Comparison of ENCODE assay signal across 10 cellular contexts in genomic region chr20:14700641-14700965, GRCh38.
DNase-seq lines count a peak whose midpoint lies in the region; ATAC-seq, FAIRE-seq and TF ChIP-seq lines count a peak whose summit lies in the region.
"Had no signal": no experiment of that assay in that cellular context is flagged by ENCODE, and none has a peak within 500 bp of the region (broad histone marks: within the 10 kb centered on the region; RNA-seq: fewer than 3 reads in every experiment).

No MANE protein-coding gene starts in this region.

- no peak for TF ChIP-seq CTCF in GM12865 (IDR thresholded peaks at IDR 0.05; ENCODE audit: insufficient read depth, low read depth, low read length, missing control alignments)
- TF ChIP-seq CTCF in PC-3 (conservative IDR thresholded peaks at IDR 0.05; ENCODE audit: low read depth, low read length), result no peak
- TF ChIP-seq CTCF in D721Med (IDR thresholded peaks at IDR 0.05; ENCODE audit: insufficient read depth, missing control alignments), result no peak
- TF ChIP-seq CTCF in adrenal gland (IDR thresholded peaks at IDR 0.05), result no peak

- H3K36me3 ChIP-seq in PC-3 (ENCODE audit: low read depth, low read length) (no peaks in the 10 kb centered on the region), SJCRH30 (no peaks in the 10 kb centered on the region), adrenal gland (replicated peaks in 1 of 2) (no peaks in the 10 kb centered on the region)

- H3K27me3 ChIP-seq in PC-3 (ENCODE audit: low read length) (no peaks in the 10 kb centered on the region), SJCRH30 (no peaks in the 10 kb centered on the region), adrenal gland (no peaks in the 10 kb centered on the region)

- no peaks in the 10 kb centered on the region for H4K20me1 ChIP-seq in PC-3 (ENCODE audit: low read length)

- peak; percentile 38 for DNase-seq in GM12865 (ENCODE audit: low read depth)
- DNase-seq in PC-3, result peak; percentile 70
- no peak for DNase-seq in left colon
- no peak for DNase-seq in hippocampal formation (lab: John Stamatoyannopoulos, UW)
- DNase-seq in SJCRH30, result no peak
- DNase-seq in D721Med (ENCODE audit: insufficient read length, low spot score), result no peak
- no peak for DNase-seq in adrenal gland
- DNase-seq: activated CD8-positive, alpha-beta memory T cell treated with anti-CD3 and anti-CD28 coated beads, Interleukin-2, amount 10 ng/mL, durations not matched to agents 7 days and 5 days; CD4-positive, alpha-beta T cell had no signal

- H3K4me1 ChIP-seq in PC-3 (ENCODE audit: insufficient read depth, low read length), result peaks cover 12% of the 10 kb centered on the region
- H3K4me1 ChIP-seq in SJCRH30, result no peaks in the 10 kb centered on the region
- H3K4me1 ChIP-seq in adrenal gland (replicated peaks in 1 of 2), result no peaks in the 10 kb centered on the region

- CTCF ChIA-PET in PC-3 (lab: Charles Lee), result no interaction called here

- peak overlapping the region; percentile 7; the same call in 1 of the 2 replicates for H3K4me2 ChIP-seq in PC-3 (ENCODE audit: low read length)

- H3K4me3 ChIP-seq in GM12865 (ENCODE audit: low read depth, low read length) (no peak overlapping the region), PC-3 (ENCODE audit: low read length) (no peak overlapping the region), SJCRH30 (no peak overlapping the region), adrenal gland (no peak overlapping the region)

- TF ChIP-seq POLR2A in adrenal gland (IDR thresholded peaks at IDR 0.05), result no peak

- intact Hi-C loops in PC-3 (cut with micrococcal nuclease), result loop anchor here (10.0 kb wide), 1 partner anchor 144 kb away; no protein-coding TSS in a partner anchor
- intact Hi-C loops in left colon (cut with DNase I, micrococcal nuclease), result no loop called here
- intact Hi-C loops in adrenal gland (cut with DNase I), result no loop called here

- H3K9me3 ChIP-seq in PC-3 (ENCODE audit: low read length), result no peaks in the 10 kb centered on the region
- H3K9me3 ChIP-seq in SJCRH30 (replicated peaks), result no peaks in the 10 kb centered on the region
- no peaks in the 10 kb centered on the region for H3K9me3 ChIP-seq in adrenal gland (replicated peaks in 1 of 3)

- no peaks in the 10 kb centered on the region for H3K79me2 ChIP-seq in PC-3 (ENCODE audit: low read length)

- H3K9ac ChIP-seq in PC-3 (ENCODE audit: low read length), result no peak overlapping the region

- no peak for FAIRE-seq in D721Med (lab: Jason Lieb, UNC)

- H3K9me2 ChIP-seq in PC-3 (replicated peaks; ENCODE audit: low read length), result no peaks in the 10 kb centered on the region

- H3K27ac ChIP-seq in PC-3 (ENCODE audit: low read length), result no peak overlapping the region
- H3K27ac ChIP-seq in SJCRH30, result no peak overlapping the region
- H3K27ac ChIP-seq in adrenal gland, result no peak overlapping the region

- no peak overlapping the region for H2AFZ ChIP-seq in PC-3 (ENCODE audit: low read length)

- no peaks in the 10 kb centered on the region for H3F3A ChIP-seq in PC-3 (ENCODE audit: low read length, unreplicated experiment)

- POLR2A ChIA-PET in PC-3 (lab: Charles Lee; ENCODE audit: unreplicated experiment), result interaction anchor here (0.5 kb wide), 1 partner anchor 421 kb away, joined by 4 read pairs; no protein-coding TSS in a partner anchor

- peak; percentile 46 for ATAC-seq in GM21825 (IDR thresholded peaks at IDR 0.05; ENCODE audit: unreplicated experiment)
- peak; percentile 91 for ATAC-seq in PC-3
- ATAC-seq in left colon, result peak; percentile 98
- ATAC-seq: activated CD8-positive, alpha-beta memory T cell treated with anti-CD3 and anti-CD28 coated beads, Interleukin-2, amount 10 ng/mL, durations not matched to agents 7 days and 5 days had no signal

- no TSS peak for BruUV-seq in PC-3 (replicated peaks; lab: Mats Ljungman, UMichigan)

Comparison
In these comparisons a context has a peak if more than half of its experiments do, and no peak if none do; other contexts are left out.
1. DNase-seq: peak in GM12865 (single experiment) and PC-3 (single experiment); none in left colon (0 of 2), hippocampal formation (0 of 2), SJCRH30 (0 of 2), D721Med (single experiment) and adrenal gland (0 of 7).
2. ATAC-seq: peak in every context shown above with its lines; median percentile 98 in left colon; 91 in PC-3; 46 in GM21825.